1 cellular context compared by ENCODE assay signal in the genomic region with DNA sequence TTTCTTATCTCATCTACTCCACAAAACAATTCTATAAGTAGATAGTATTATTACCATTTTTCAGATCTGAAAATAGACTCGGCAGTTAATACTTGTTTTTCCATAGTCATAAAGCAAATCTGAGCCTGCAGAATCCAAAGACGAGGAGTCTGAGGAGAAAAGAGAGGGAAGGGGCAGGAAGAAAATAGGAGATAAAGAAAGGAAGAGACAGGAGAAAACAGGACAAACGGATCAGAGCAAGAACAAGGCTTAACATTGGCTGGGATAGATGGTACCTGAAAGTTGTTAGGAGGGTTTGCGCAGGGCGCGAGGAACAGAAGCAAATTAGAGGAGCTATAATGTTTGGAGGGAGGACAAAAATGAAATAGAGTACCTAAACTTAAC.
TF ChIP-seq lines count a peak whose summit lies in the region.

No MANE protein-coding gene starts in this region.

TF ChIP-seq in SK-N-SH treated with all-trans-retinoic acid at 6 μM for 48 hours, 23 proteins besides CTCF, POLR2A, EP300 and RAD21 (continued from another document):
- TF ChIP-seq, protein P1, sequence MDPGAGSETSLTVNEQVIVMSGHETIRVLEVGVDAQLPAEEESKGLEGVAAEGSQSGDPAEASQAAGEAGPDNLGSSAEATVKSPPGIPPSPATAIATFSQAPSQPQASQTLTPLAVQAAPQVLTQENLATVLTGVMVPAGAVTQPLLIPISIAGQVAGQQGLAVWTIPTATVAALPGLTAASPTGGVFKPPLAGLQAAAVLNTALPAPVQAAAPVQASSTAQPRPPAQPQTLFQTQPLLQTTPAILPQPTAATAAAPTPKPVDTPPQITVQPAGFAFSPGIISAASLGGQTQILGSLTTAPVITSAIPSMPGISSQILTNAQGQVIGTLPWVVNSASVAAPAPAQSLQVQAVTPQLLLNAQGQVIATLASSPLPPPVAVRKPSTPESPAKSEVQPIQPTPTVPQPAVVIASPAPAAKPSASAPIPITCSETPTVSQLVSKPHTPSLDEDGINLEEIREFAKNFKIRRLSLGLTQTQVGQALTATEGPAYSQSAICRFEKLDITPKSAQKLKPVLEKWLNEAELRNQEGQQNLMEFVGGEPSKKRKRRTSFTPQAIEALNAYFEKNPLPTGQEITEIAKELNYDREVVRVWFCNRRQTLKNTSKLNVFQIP (CRISPR knock-in tag; IDR thresholded peaks at IDR 0.05; ENCODE audit: borderline replicate concordance, low read depth), result no peak
- TF ChIP-seq GLIS3 (CRISPR knock-in tag; IDR thresholded peaks at IDR 0.05), result no peak
